11 cellular contexts compared by ENCODE assay signal in the genomic region with DNA sequence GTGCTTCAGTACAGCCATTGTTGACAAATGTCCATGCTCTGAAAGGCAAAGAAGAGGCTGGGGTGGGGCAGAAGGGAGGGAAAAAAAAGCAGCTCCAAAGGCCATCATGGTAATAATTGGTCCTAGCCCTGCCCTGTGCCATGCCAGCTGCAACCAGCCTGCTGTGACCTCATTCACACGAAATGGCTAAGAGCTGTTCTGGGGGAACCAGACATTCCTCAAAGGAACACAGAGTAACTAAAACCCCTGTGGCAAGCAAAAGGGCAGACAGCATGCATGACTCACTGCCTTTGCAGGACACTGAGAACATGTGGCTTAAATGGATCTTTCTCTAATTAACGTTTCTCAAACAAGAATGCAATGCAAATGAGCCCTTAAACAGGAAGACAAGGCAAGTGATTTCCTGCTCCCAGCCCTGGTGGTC. TPM values are rescaled to one million over a fixed set of nuclear protein-coding genes. Genes with fewer than 3 reads are reported as not detected.
DNase-seq lines count a peak whose midpoint lies in the region; ATAC-seq and TF ChIP-seq lines count a peak whose summit lies in the region.
"Had no signal": no experiment of that assay in that cellular context is flagged by ENCODE, and none has a peak within 500 bp of the region (broad histone marks: within the 10 kb centered on the region; RNA-seq: fewer than 3 reads in every experiment).

No MANE protein-coding gene starts in this region.

- ATAC-seq in HG03439 (IDR thresholded peaks at IDR 0.05; ENCODE audit: unreplicated experiment) = no peak
- ATAC-seq: activated T-cell treated with anti-CD3 and anti-CD28 coated beads, Interleukin-2, amount 50 U/mL, for 4 hours had no signal

- H3K9me3 Mint-ChIP-seq in neural crest cell = no peaks in the 10 kb centered on the region
- H3K9me3 Mint-ChIP-seq in CD4-positive, alpha-beta memory T cell = no peaks in the 10 kb centered on the region
- H3K9me3 Mint-ChIP-seq: activated T-cell treated with anti-CD3 and anti-CD28 coated beads, Interleukin-2, amount 50 U/mL, for 4 hours had no signal

- POLR2A ChIA-PET in CD4-positive, alpha-beta memory T cell (lab: Charles Lee; ENCODE audit: partially characterized antibody) = no interaction called here

- no peak for TF ChIP-seq CTCF in colonic mucosa (IDR thresholded peaks at IDR 0.05)
- no peak for TF ChIP-seq CTCF in neural crest cell (conservative IDR thresholded peaks at IDR 0.05)

- no peak overlapping the region for H3K4me3 ChIP-seq in colonic mucosa
- no peak overlapping the region for H3K4me3 ChIP-seq in CD4-positive, alpha-beta memory T cell (ENCODE audit: low read length in 2 of 2)

- no peaks in the 10 kb centered on the region for H3K4me1 ChIP-seq in colonic mucosa
- no peaks in the 10 kb centered on the region for H3K4me1 ChIP-seq in CD4-positive, alpha-beta memory T cell (ENCODE audit: insufficient read depth, low read length)

- H3K9ac ChIP-seq in colonic mucosa (ENCODE audit: low read depth in 2 of 2, low read length in 2 of 2) = no peak overlapping the region

- intact Hi-C loops in colonic mucosa (cut with DNase I) = no loop called here
- intact Hi-C loops in CD4-positive, alpha-beta memory T cell (cut with micrococcal nuclease) = no loop called here

- DNase-seq in DMS53 treated with DMSO at 0.1 percent for 48 hours (lab: John Stamatoyannopoulos, UW; ENCODE audit: unreplicated experiment) (peak; percentile 52), LHCN-M2 (ENCODE audit: low read depth) (peak; percentile 96), colonic mucosa (peak; percentile 65), neural crest cell (ENCODE audit: low read depth, low spot score) (no peak), NK-92 (lab: John Stamatoyannopoulos, UW; ENCODE audit: unreplicated experiment) (no peak), KG1 (lab: John Stamatoyannopoulos, UW) (no peak)
- DNase-seq in CD4-positive, alpha-beta memory T cell = no peak
- DNase-seq: activated T-cell treated with anti-CD3 and anti-CD28 coated beads, Interleukin-2, amount 50 U/mL, for 4 hours; nucleus accumbens had no signal

- H3K27me3 Mint-ChIP-seq in neural crest cell (ENCODE audit: low read depth) = no peaks in the 10 kb centered on the region
- H3K27me3 Mint-ChIP-seq in CD4-positive, alpha-beta memory T cell = peaks cover 6 to 19% of the 10 kb centered on the region in 2 donors

- peak overlapping the region; percentile 64 for H3K27ac Mint-ChIP-seq in neural crest cell (ENCODE audit: unreplicated experiment)
- no peak overlapping the region for H3K27ac Mint-ChIP-seq in CD4-positive, alpha-beta memory T cell

- peaks cover 41% of the 10 kb centered on the region for H3K4me1 Mint-ChIP-seq in neural crest cell
- H3K4me1 Mint-ChIP-seq in CD4-positive, alpha-beta memory T cell = no peaks in the 10 kb centered on the region

- H3K27ac ChIP-seq in colonic mucosa = no peak overlapping the region
- H3K27ac ChIP-seq in CD4-positive, alpha-beta memory T cell (ENCODE audit: low read depth, low read length) = no peak overlapping the region

- peak overlapping the region; percentile 10 for H3K4me3 Mint-ChIP-seq in neural crest cell
- no peak overlapping the region for H3K4me3 Mint-ChIP-seq in CD4-positive, alpha-beta memory T cell
- H3K4me3 Mint-ChIP-seq: activated T-cell treated with anti-CD3 and anti-CD28 coated beads, Interleukin-2, amount 50 U/mL, for 4 hours had no signal

- no peaks in the 10 kb centered on the region for H3K36me3 Mint-ChIP-seq in neural crest cell (ENCODE audit: low read depth)
- no peaks in the 10 kb centered on the region for H3K36me3 Mint-ChIP-seq in CD4-positive, alpha-beta memory T cell

- no peaks in the 10 kb centered on the region for H3K36me3 ChIP-seq in colonic mucosa
- H3K36me3 ChIP-seq in CD4-positive, alpha-beta memory T cell (ENCODE audit: insufficient read depth, low read length) = no peaks in the 10 kb centered on the region

- CTCF ChIA-PET in CD4-positive, alpha-beta memory T cell (lab: Charles Lee; ENCODE audit: partially characterized antibody) = interaction anchor here (1.1 to 1.4 kb wide), 2 partner anchors 9 to 77 kb away, joined by 3 to 5 read pairs; no protein-coding TSS in a partner anchor

- no peaks in the 10 kb centered on the region for H3K9me3 ChIP-seq in colonic mucosa
- H3K9me3 ChIP-seq in CD4-positive, alpha-beta memory T cell (ENCODE audit: control insufficient read depth in 1 of 2, low read length in 2 of 2) = no peaks in the 10 kb centered on the region

- H3K27me3 ChIP-seq in colonic mucosa = no peaks in the 10 kb centered on the region
- no peaks in the 10 kb centered on the region for H3K27me3 ChIP-seq in CD4-positive, alpha-beta memory T cell (ENCODE audit: insufficient read depth, low read length)

RNA-seq across cellular contexts. Expression of a gene that starts 42.3 kb away (rescaled TPM):
- total RNA-seq in LHCN-M2 (2014; rRNA removed) (2.6 and 4.8 TPM in 2 replicates), colonic mucosa (under 1 TPM in 1 of 2 donors, not detected in 1; 0.10 TPM), neural crest cell (0.07 and 0.11 TPM in 2 replicates)
- polyA plus RNA-seq in LHCN-M2 (2012) = 9.4 TPM
- total RNA-seq in CD4-positive, alpha-beta memory T cell = not detected
- polyA plus RNA-seq in CD4-positive, alpha-beta memory T cell = not detected
- total RNA-seq: activated T-cell treated with anti-CD3 and anti-CD28 coated beads, Interleukin-2, amount 50 U/mL, for 4 hours; endothelial cell of umbilical vein had no signal
- polyA plus RNA-seq: endothelial cell of umbilical vein had no signal

RNA-seq across cellular contexts. Expression of a gene that starts 46.0 kb away (rescaled TPM):
- total RNA-seq in LHCN-M2 (2014; rRNA removed) (not detected in 2 replicates), colonic mucosa (100 to 1,000 TPM; 438 to 531 TPM), neural crest cell (not detected in 2 replicates)
- polyA plus RNA-seq in LHCN-M2 (2012) = not detected
- 10 to 100 TPM; 21.2 to 21.6 TPM for total RNA-seq in CD4-positive, alpha-beta memory T cell
- 10 to 100 TPM; 24.2 to 33.5 TPM for polyA plus RNA-seq in CD4-positive, alpha-beta memory T cell
- total RNA-seq: endothelial cell of umbilical vein had no signal
- polyA plus RNA-seq: endothelial cell of umbilical vein had no signal

Comparison
In these comparisons a context has a peak if more than half of its experiments do, and no peak if none do; other contexts are left out.
1. DNase-seq: peak in DMS53 treated with DMSO at 0.1 percent for 48 hours (single experiment), LHCN-M2 (single experiment) and colonic mucosa (single experiment); none in neural crest cell (single experiment), NK-92 (single experiment), CD4-positive, alpha-beta memory T cell (0 of 5) and KG1 (single experiment).
2. RNA of a gene that starts 46.0 kb away (total RNA-seq): 438 to 531 TPM in colonic mucosa and 21.2 to 21.6 TPM in CD4-positive, alpha-beta memory T cell; not detected in neural crest cell and not detected in LHCN-M2; every median in the first group is over 10 times any median in the second.